8 cellular contexts compared by ENCODE assay signal in the genomic region with DNA sequence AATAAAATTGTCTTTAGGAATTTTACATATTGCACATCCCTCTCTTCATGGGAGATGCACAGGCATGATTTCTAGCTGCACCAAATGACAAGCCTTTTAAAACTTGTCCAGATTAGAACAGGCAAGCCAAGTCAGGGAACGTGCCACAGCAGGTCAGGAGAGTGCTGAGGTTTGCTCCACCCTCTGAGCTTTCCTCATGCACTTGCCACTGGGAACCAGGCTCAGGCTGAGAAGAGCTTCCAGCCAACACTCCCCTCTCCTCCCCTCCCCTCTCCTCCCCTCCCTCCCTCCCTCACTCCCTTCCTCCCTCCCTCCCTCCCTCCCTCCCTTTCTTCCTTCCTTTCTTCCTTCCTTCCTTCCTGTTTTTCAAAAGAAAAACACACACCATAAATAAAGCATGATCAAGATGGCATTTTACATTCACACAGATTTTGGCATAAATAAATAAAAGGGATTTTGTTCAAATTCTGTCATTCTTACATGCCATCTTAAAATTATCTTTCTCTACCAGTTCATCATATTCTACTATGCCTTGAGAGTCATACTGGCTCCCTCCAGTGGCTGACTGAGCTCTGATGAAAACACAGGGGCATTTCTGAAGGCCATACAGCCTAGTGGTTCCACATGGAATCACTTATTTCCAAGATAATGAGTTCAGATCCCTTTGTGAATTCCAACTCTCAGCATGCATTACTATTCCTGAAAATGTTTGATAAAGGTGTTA.
DNase-seq lines count a peak whose midpoint lies in the region; ATAC-seq, FAIRE-seq and TF ChIP-seq lines count a peak whose summit lies in the region.

No MANE protein-coding gene starts in this region.

- no peaks in the 10 kb centered on the region for H3K36me3 Mint-ChIP-seq in activated naive CD4-positive, alpha-beta T cell treated with anti-CD3 and anti-CD28 coated beads for 36 hours (ENCODE audit: low read depth)
- H3K36me3 Mint-ChIP-seq in HFFc6 (ENCODE audit: low read depth): no peaks in the 10 kb centered on the region

- peak; percentile 44 for DNase-seq in activated naive CD4-positive, alpha-beta T cell treated with anti-CD3 and anti-CD28 coated beads for 36 hours
- no peak for DNase-seq in activated naive CD4-positive, alpha-beta T cell (lab: John Stamatoyannopoulos, UW)
- DNase-seq in HFFc6: peak; percentile 70
- peak; percentile 62 for DNase-seq in NCI-H226
- DNase-seq in GM12878 (ENCODE audit: low read depth, low spot score): no peak
- peak; percentile 69 for DNase-seq in iris pigment epithelial cell (ENCODE audit: low read depth)
- DNase-seq in tibial nerve (ENCODE audit: low spot score in 2 of 2): peak; percentile 23 to 70
- DNase-seq in activated T-cell treated with anti-CD3 and anti-CD28 coated beads, Interleukin-2, amount 50 U/mL, for 48 hours: no peak

- no peak overlapping the region for H3K4me3 Mint-ChIP-seq in activated naive CD4-positive, alpha-beta T cell treated with anti-CD3 and anti-CD28 coated beads for 36 hours
- H3K4me3 Mint-ChIP-seq in HFFc6: no peak overlapping the region

- no peaks in the 10 kb centered on the region for H3K4me1 Mint-ChIP-seq in activated naive CD4-positive, alpha-beta T cell treated with anti-CD3 and anti-CD28 coated beads for 36 hours (ENCODE audit: low read depth)
- H3K4me1 Mint-ChIP-seq in HFFc6 (ENCODE audit: low read depth): peaks cover 25% of the 10 kb centered on the region

- POLR2A ChIA-PET in GM12878 (lab: Charles Lee): no interaction called here

- SMC1A ChIA-PET in GM12878 (lab: Charles Lee; ENCODE audit: uncharacterized antibody, unreplicated experiment): interaction anchor here (0.8 to 2.0 kb wide), 6 partner anchors 10 to 768 kb away, joined by 3 to 9 read pairs (median 3); no protein-coding TSS in a partner anchor

- no peak overlapping the region for H3K27ac Mint-ChIP-seq in activated naive CD4-positive, alpha-beta T cell treated with anti-CD3 and anti-CD28 coated beads for 36 hours
- H3K27ac Mint-ChIP-seq in HFFc6: no peak overlapping the region

- CTCF ChIA-PET in activated naive CD4-positive, alpha-beta T cell treated with anti-CD3 and anti-CD28 coated beads for 36 hours (lab: Charles Lee): no interaction called here
- CTCF ChIA-PET in GM12878 (lab: Yijun Ruan, JAX): interaction anchor here (0.8 to 3.2 kb wide), 10 partner anchors 8 to 861 kb away, joined by 3 to 15 read pairs (median 3); no protein-coding TSS in a partner anchor

- ATAC-seq in GM12878: peak; percentile 87

- H3K4me3 ChIP-seq in GM12878 (no peak overlapping the region), tibial nerve (no peak overlapping the region)

- RAD21 ChIA-PET in GM12878 (lab: Charles Lee; ENCODE audit: unreplicated experiment): interaction anchor here (1.0 to 1.5 kb wide), 4 partner anchors 17 to 768 kb away, joined by 3 to 6 read pairs (median 4); no protein-coding TSS in a partner anchor

- H3K9ac ChIP-seq in GM12878 (ENCODE audit: control insufficient read depth, insufficient read depth, low read length): no peak overlapping the region

- H3K36me3 ChIP-seq in GM12878 (ENCODE audit: control insufficient read depth in 2 of 2, insufficient read depth in 2 of 2, low read length in 1 of 2) (no peaks in the 10 kb centered on the region), tibial nerve (no peaks in the 10 kb centered on the region)

- intact Hi-C loops in activated naive CD4-positive, alpha-beta T cell treated with anti-CD3 and anti-CD28 coated beads for 36 hours (cut with micrococcal nuclease): loop anchor here (1.0 kb wide), 2 partner anchors 736 to 768 kb away; no protein-coding TSS in a partner anchor
- intact Hi-C loops in GM12878 (cut with micrococcal nuclease; ENCODE audit: unreplicated experiment): loop anchor here (2.0 to 5.0 kb wide), 2 partner anchors 769 to 930 kb away; no protein-coding TSS in a partner anchor

- WGBS in GM12878 (ENCODE audit: insufficient coverage, insufficient replicate concordance, low lambda C conversion rate, missing lambda C conversion rate): 0% methylated on average over 1 of the region's 1 CpG
- 20 to 39% methylated on average over 1 of the region's 1 CpG for WGBS in tibial nerve, 2 donors

- no peaks in the 10 kb centered on the region for H3K9me3 Mint-ChIP-seq in activated naive CD4-positive, alpha-beta T cell treated with anti-CD3 and anti-CD28 coated beads for 36 hours
- H3K9me3 Mint-ChIP-seq in HFFc6: no peaks in the 10 kb centered on the region

- FAIRE-seq in GM12878 (lab: Jason Lieb, UNC): no peak

- H3K9me3 ChIP-seq in GM12878 (replicated peaks; ENCODE audit: control insufficient read depth, insufficient read depth, low read length) (no peaks in the 10 kb centered on the region), tibial nerve (no peaks in the 10 kb centered on the region)

- TF ChIP-seq POLR2A in GM12878 (IDR thresholded peaks at IDR 0.05; ENCODE audit: low read depth, low read length) (no peak), tibial nerve (IDR thresholded peaks at IDR 0.05) (no peak)

- H3K4me1 ChIP-seq in GM12878 (ENCODE audit: control insufficient read depth, insufficient read depth, low read length): no peaks in the 10 kb centered on the region
- no peaks in the 10 kb centered on the region for H3K4me1 ChIP-seq in tibial nerve

- no peak overlapping the region for H3K4me2 ChIP-seq in GM12878 (ENCODE audit: control insufficient read depth, insufficient read depth)

- no peaks in the 10 kb centered on the region for H3K27me3 ChIP-seq in GM12878 (replicated peaks in 1 of 2; ENCODE audit: control insufficient read depth in 2 of 2, insufficient read depth in 2 of 2, low read length in 1 of 2)
- H3K27me3 ChIP-seq in tibial nerve: no peaks in the 10 kb centered on the region

- TF ChIP-seq EP300 in GM12878 (IDR thresholded peaks at IDR 0.05; ENCODE audit: borderline replicate concordance in 1 of 2, control insufficient read depth in 1 of 2, low read depth in 2 of 2, low read length in 2 of 2): no peak
- no peak for TF ChIP-seq EP300 in tibial nerve (IDR thresholded peaks at IDR 0.05)

- no peaks in the 10 kb centered on the region for H4K20me1 ChIP-seq in GM12878 (ENCODE audit: control insufficient read depth, insufficient read depth)

- in situ Hi-C loops in GM12878 (cut with MboI): no loop called here

- BruUV-seq in GM12878 (replicated peaks; lab: Mats Ljungman, UMichigan): no TSS peak

- peaks cover 5% of the 10 kb centered on the region for H3K27me3 Mint-ChIP-seq in activated naive CD4-positive, alpha-beta T cell treated with anti-CD3 and anti-CD28 coated beads for 36 hours (ENCODE audit: low read depth)
- no peaks in the 10 kb centered on the region for H3K27me3 Mint-ChIP-seq in HFFc6 (ENCODE audit: insufficient read depth)

- peak; percentile 63 for TF ChIP-seq RAD21 in GM12878 (IDR thresholded peaks at IDR 0.05; ENCODE audit: insufficient read depth, low read depth, low read length)

- H2AFZ ChIP-seq in GM12878 (ENCODE audit: control insufficient read depth, low read depth, low read length): no peak overlapping the region

- TF ChIP-seq CTCF in HFFc6 (IDR thresholded peaks at IDR 0.05): peak; percentile 88
- TF ChIP-seq CTCF in GM12878 (IDR thresholded peaks at IDR 0.05 in 2 of 3, conservative IDR thresholded peaks at IDR 0.05 in 1 of 3; ENCODE audit: control insufficient read depth in 2 of 3, extremely low read depth in 1 of 3, insufficient read depth in 1 of 3, low read depth in 3 of 3, low read length in 3 of 3): peak; percentile 57 to 63 (median 58)
- peak; percentile 56 to 67 (median 58) for TF ChIP-seq CTCF in tibial nerve (IDR thresholded peaks at IDR 0.05)

- no peak overlapping the region for H3K27ac ChIP-seq in GM12878 (ENCODE audit: control insufficient read depth, insufficient read depth)
- H3K27ac ChIP-seq in tibial nerve: no peak overlapping the region

- H3K79me2 ChIP-seq in GM12878 (ENCODE audit: control insufficient read depth, insufficient read depth, low read length): no peaks in the 10 kb centered on the region

TF ChIP-seq in GM12878, 131 proteins besides CTCF, POLR2A, EP300 and RAD21:
- TF ChIP-seq SMC3 (IDR thresholded peaks at IDR 0.05; ENCODE audit: borderline replicate concordance, low read length): peak; percentile 48; the same call in 1 of the 2 replicates
- TF ChIP-seq IKZF2 (IDR thresholded peaks at IDR 0.05): peak; percentile 23 to 32; a peak in 1 of 4 replicates
- no peak for TF ChIP-seq STAT1 (conservative IDR thresholded peaks at IDR 0.05)
- TF ChIP-seq GABPA (IDR thresholded peaks at IDR 0.05; ENCODE audit: low read depth): no peak
- TF ChIP-seq, protein P1, sequence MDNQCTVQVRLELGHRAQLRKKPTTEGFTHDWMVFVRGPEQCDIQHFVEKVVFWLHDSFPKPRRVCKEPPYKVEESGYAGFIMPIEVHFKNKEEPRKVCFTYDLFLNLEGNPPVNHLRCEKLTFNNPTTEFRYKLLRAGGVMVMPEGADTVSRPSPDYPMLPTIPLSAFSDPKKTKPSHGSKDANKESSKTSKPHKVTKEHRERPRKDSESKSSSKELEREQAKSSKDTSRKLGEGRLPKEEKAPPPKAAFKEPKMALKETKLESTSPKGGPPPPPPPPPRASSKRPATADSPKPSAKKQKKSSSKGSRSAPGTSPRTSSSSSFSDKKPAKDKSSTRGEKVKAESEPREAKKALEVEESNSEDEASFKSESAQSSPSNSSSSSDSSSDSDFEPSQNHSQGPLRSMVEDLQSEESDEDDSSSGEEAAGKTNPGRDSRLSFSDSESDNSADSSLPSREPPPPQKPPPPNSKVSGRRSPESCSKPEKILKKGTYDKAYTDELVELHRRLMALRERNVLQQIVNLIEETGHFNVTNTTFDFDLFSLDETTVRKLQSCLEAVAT (IDR thresholded peaks at IDR 0.05): no peak
- TF ChIP-seq NRF1 (conservative IDR thresholded peaks at IDR 0.05; ENCODE audit: low read depth, low read length): no peak

Comparison
In these comparisons a context has a peak if more than half of its experiments do, and no peak if none do; other contexts are left out.
1. DNase-seq: peak in activated naive CD4-positive, alpha-beta T cell treated with anti-CD3 and anti-CD28 coated beads for 36 hours (single experiment), HFFc6 (single experiment), NCI-H226 (single experiment), iris pigment epithelial cell (single experiment) and tibial nerve (2 of 2); none in activated naive CD4-positive, alpha-beta T cell (0 of 4), GM12878 (single experiment) and activated T-cell treated with anti-CD3 and anti-CD28 coated beads, Interleukin-2, amount 50 U/mL, for 48 hours (0 of 2).
2. Peak in every context shown above with its lines, with median percentiles within 50 percentile points of each other: CTCF ChIP-seq.